ENCODE assay signal across 1 cellular context in the genomic region with DNA sequence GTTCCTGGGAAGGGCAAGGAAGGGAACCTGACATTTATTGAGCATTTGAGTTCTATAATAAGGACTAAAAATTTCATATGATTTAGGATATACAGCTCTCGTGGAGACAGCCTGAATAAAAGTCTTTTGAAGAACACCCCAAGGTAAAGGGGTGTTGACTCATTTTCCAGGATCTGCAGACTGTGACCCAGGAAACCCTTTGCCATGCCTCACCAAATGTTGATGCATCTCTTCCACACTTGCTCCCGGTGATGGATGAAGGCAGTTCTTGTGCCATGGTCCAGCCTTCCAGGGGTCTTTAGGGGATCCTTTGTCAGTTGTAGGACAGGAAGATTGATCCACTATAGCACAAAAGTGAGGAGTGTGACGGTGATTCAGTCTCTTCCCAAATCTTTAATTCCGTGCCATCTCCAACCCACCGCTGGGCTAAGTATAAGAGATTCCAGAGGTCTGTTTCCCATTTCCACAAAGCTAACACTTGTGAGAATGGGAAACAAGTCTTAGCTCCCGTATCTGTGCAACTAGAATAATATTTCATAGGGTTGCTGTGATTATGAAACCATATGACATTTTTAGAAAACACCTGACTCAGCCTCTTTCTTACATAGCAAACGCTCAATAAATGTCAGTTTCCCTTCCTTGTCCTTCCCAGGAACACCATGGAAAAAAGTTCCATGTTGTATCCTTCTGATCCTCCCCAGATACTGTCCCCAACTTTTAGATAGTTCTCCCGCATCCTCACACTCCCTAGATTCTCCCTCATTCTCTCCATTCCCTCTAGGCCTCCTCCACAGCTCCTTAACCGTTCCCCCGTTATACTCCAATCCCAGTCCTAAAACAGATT.
TF ChIP-seq lines count a peak whose summit lies in the region.

No MANE protein-coding gene starts in this region.

TF ChIP-seq in HEK293, 187 proteins besides CTCF, POLR2A, EP300 and RAD21 (continued from another document):
- 0 out of 2 replicates have a peak, but pooled peaks have one; percentile 10 for TF ChIP-seq INSM2 (tag by site-specific recombination; IDR thresholded peaks at IDR 0.05)
- TF ChIP-seq MYNN (tag by site-specific recombination; IDR thresholded peaks at IDR 0.05; ENCODE audit: borderline replicate concordance): no peak
- peak; percentile 68; the same call in 1 of the 2 replicates for TF ChIP-seq KLF7 (tag by site-specific recombination; IDR thresholded peaks at IDR 0.05; ENCODE audit: borderline replicate concordance)
